ENCODE assay signal across 10 cellular contexts in genomic region chr6:75437451-75438185, GRCh38. TPM values are rescaled to one million over a fixed set of nuclear protein-coding genes. Genes with fewer than 3 reads are reported as not detected.
DNase-seq lines count a peak whose midpoint lies in the region; ATAC-seq and TF ChIP-seq lines count a peak whose summit lies in the region.
"Had no signal": no experiment of that assay in that cellular context is flagged by ENCODE, and none has a peak within 500 bp of the region (broad histone marks: within the 10 kb centered on the region; RNA-seq: fewer than 3 reads in every experiment).

No MANE protein-coding gene starts in this region.

- intact Hi-C loops in Right ventricle myocardium inferior (cut with DNase I) (loop anchor here (2.0 to 5.0 kb wide), 2 partner anchors 53 to 70 kb away; no protein-coding TSS in a partner anchor), cardiac septum (cut with DNase I) (loop anchor here (5.0 kb wide), 2 partner anchors 55 to 70 kb away; partner anchors contain the start of gene FILIP1)

- H3K9me3 Mint-ChIP-seq in nephron (peaks cover under 1% of the 10 kb centered on the region), nephron progenitor cell (peaks cover 10% of the 10 kb centered on the region)
- no peaks in the 10 kb centered on the region for H3K9me3 Mint-ChIP-seq in natural killer cell treated with Interleukin-12 subunit alpha and Interleukin-12 subunit beta and Interleukin-15 and Interleukin-18, amount 100 ng/mL, for 72 hours

- no peak for DNase-seq in Right ventricle myocardium inferior (ENCODE audit: missing footprints)
- DNase-seq in cardiac septum (ENCODE audit: low spot score), result no peak
- peak; percentile 65 for DNase-seq in fibroblast of pulmonary artery (ENCODE audit: low read depth)
- DNase-seq in HuH-7 (ENCODE audit: low spot score), result no peak
- no peak for DNase-seq in NCI-H526 (lab: John Stamatoyannopoulos, UW)
- DNase-seq in natural killer cell treated with Interleukin-12 subunit alpha and Interleukin-12 subunit beta and Interleukin-15 and Interleukin-18, amount 100 ng/mL, for 72 hours (ENCODE audit: low spot score), result no peak
- no peak for DNase-seq in nephron progenitor cell
- DNase-seq: activated CD8-positive, alpha-beta memory T cell treated with anti-CD3 and anti-CD28 coated beads for 24 hours; spleen had no signal

- H3K27me3 Mint-ChIP-seq in nephron (ENCODE audit: low read depth) (no peaks in the 10 kb centered on the region), nephron progenitor cell (ENCODE audit: low read depth, poor library complexity) (no peaks in the 10 kb centered on the region)
- no peaks in the 10 kb centered on the region for H3K27me3 Mint-ChIP-seq in natural killer cell treated with Interleukin-12 subunit alpha and Interleukin-12 subunit beta and Interleukin-15 and Interleukin-18, amount 100 ng/mL, for 72 hours

- no peak for TF ChIP-seq CTCF in fibroblast of pulmonary artery (IDR thresholded peaks at IDR 0.05; ENCODE audit: low read length, missing control alignments)
- no peak for TF ChIP-seq CTCF in nephron (IDR thresholded peaks at IDR 0.05; ENCODE audit: unreplicated experiment in 3 of 3)
- TF ChIP-seq CTCF in nephron progenitor cell (IDR thresholded peaks at IDR 0.05), result no peak

- H3K36me3 Mint-ChIP-seq in nephron (ENCODE audit: low read depth), result no peaks in the 10 kb centered on the region
- no peaks in the 10 kb centered on the region for H3K36me3 Mint-ChIP-seq in natural killer cell treated with Interleukin-12 subunit alpha and Interleukin-12 subunit beta and Interleukin-15 and Interleukin-18, amount 100 ng/mL, for 72 hours
- H3K36me3 Mint-ChIP-seq in nephron progenitor cell (ENCODE audit: low read depth), result no peaks in the 10 kb centered on the region

- H3K4me3 ChIP-seq in fibroblast of pulmonary artery (replicated peaks; ENCODE audit: low read depth, low read length), result no peak overlapping the region
- H3K4me3 ChIP-seq: spleen had no signal

- H3K4me1 Mint-ChIP-seq in nephron (peaks cover 44% of the 10 kb centered on the region), nephron progenitor cell (no peaks in the 10 kb centered on the region)
- no peaks in the 10 kb centered on the region for H3K4me1 Mint-ChIP-seq in natural killer cell treated with Interleukin-12 subunit alpha and Interleukin-12 subunit beta and Interleukin-15 and Interleukin-18, amount 100 ng/mL, for 72 hours (ENCODE audit: low read depth in 2 of 2)

- H3K4me3 Mint-ChIP-seq in nephron (no peak overlapping the region), nephron progenitor cell (no peak overlapping the region)
- H3K4me3 Mint-ChIP-seq in natural killer cell treated with Interleukin-12 subunit alpha and Interleukin-12 subunit beta and Interleukin-15 and Interleukin-18, amount 100 ng/mL, for 72 hours, result no peak overlapping the region

- H3K27ac Mint-ChIP-seq in nephron (peak overlapping the region; percentile 51 to 89 (median 80)), nephron progenitor cell (no peak overlapping the region)
- H3K27ac Mint-ChIP-seq in natural killer cell treated with Interleukin-12 subunit alpha and Interleukin-12 subunit beta and Interleukin-15 and Interleukin-18, amount 100 ng/mL, for 72 hours, result no peak overlapping the region

- ATAC-seq in Right ventricle myocardium inferior, result peak; percentile 87
- no peak for ATAC-seq in natural killer cell treated with Interleukin-12 subunit alpha and Interleukin-12 subunit beta and Interleukin-15 and Interleukin-18, amount 100 ng/mL, for 72 hours

RNA-seq across cellular contexts. Expression of gene FILIP1, which starts 56.0 kb away (rescaled TPM):
- 149 TPM for total RNA-seq in Right ventricle myocardium inferior
- total RNA-seq in cardiac septum, result 183 TPM
- not detected for total RNA-seq in natural killer cell treated with Interleukin-12 subunit alpha and Interleukin-12 subunit beta and Interleukin-15 and Interleukin-18, amount 100 ng/mL, for 72 hours

Comparison
In these comparisons a context has a peak if more than half of its experiments do, and no peak if none do; other contexts are left out.
1. H3K27ac Mint-ChIP-seq: peak in nephron (3 of 3); none in natural killer cell treated with Interleukin-12 subunit alpha and Interleukin-12 subunit beta and Interleukin-15 and Interleukin-18, amount 100 ng/mL, for 72 hours (0 of 2) and nephron progenitor cell (single experiment).
2. RNA of gene FILIP1, which starts 56.0 kb away (total RNA-seq): 183 TPM in cardiac septum (single experiment) and 149 TPM in Right ventricle myocardium inferior (single experiment); not detected in natural killer cell treated with Interleukin-12 subunit alpha and Interleukin-12 subunit beta and Interleukin-15 and Interleukin-18, amount 100 ng/mL, for 72 hours; every median in the first group is over 100 times any median in the second.